ENCODE assay signal across 16 cellular contexts in the genomic region with DNA sequence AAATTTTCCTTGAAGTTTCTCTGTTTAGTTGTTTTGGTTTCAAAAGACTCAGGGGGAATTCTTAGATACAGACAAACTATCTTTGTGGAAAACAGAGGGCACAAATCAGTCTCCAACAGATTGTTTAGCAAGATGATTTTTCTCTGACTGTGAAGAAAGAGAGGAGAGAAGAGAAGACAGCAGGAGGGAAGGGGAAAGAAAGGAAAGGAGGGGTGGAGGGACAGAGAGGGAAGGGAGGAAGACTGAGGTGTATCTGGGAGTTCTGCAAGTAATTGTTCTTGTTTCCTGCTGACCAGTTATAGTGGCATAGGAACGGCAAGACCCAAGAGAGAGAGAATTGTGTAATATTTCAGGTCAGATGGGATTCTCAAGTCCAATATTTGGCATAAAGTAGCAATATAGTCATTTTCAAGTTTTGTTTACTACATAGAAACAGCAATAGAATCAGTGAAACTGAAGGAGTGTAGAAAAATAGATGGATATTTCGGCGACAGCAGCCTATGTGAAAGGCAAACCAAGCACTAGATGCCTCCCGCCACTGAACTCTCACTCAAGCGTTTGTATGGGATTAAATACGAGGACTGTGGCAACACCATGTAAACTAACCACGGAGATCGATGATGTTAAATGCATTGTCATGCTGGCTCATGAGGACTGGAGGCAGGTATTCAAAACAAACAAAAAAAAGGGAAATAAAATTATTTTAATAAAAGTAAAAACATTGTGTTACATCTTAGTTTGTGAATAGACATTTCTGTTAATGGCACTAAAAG.
"Had no signal": no experiment of that assay in that cellular context is flagged by ENCODE, and none has a peak within 500 bp of the region (broad histone marks: within the 10 kb centered on the region; RNA-seq: fewer than 3 reads in every experiment).

No MANE protein-coding gene starts in this region.

- H3K27me3 Mint-ChIP-seq: natural killer cell treated with Interleukin-12 subunit alpha and Interleukin-12 subunit beta and Interleukin-15 and Interleukin-18, amount 100 ng/mL, for 72 hours had no signal

- H3K9me3 Mint-ChIP-seq: activated naive CD4-positive, alpha-beta T cell treated with anti-CD3 and anti-CD28 coated beads for 36 hours; T-helper 2 cell treated with Interferon-gamma antibody and Interleukin-4, amounts not matched to agents 5 μg/mL and 100 μg/mL, for 36 hours had no signal

- H3K9me3 ChIP-seq: gastroesophageal sphincter, heart right ventricle, left ventricle myocardium inferior, right lobe of liver, tibial nerve, vagina had no signal

- H3K27ac Mint-ChIP-seq: activated naive CD4-positive, alpha-beta T cell treated with anti-CD3 and anti-CD28 coated beads for 36 hours; natural killer cell treated with Interleukin-12 subunit alpha and Interleukin-12 subunit beta and Interleukin-15 and Interleukin-18, amount 100 ng/mL, for 72 hours; T-helper 2 cell treated with Interferon-gamma antibody and Interleukin-4, amounts not matched to agents 5 μg/mL and 100 μg/mL, for 36 hours had no signal

- H3K36me3 ChIP-seq: cardiac muscle cell, gastroesophageal sphincter, heart right ventricle, left ventricle myocardium inferior, right lobe of liver, tibial nerve, vagina had no signal

- H3K4me1 ChIP-seq: gastroesophageal sphincter, heart right ventricle, left ventricle myocardium inferior, right lobe of liver, tibial nerve, vagina had no signal

- H3K27me3 ChIP-seq: cardiac muscle cell, gastroesophageal sphincter, heart right ventricle, right lobe of liver, tibial nerve, vagina had no signal

- H3K4me3 Mint-ChIP-seq: activated naive CD4-positive, alpha-beta T cell treated with anti-CD3 and anti-CD28 coated beads for 36 hours; natural killer cell treated with Interleukin-12 subunit alpha and Interleukin-12 subunit beta and Interleukin-15 and Interleukin-18, amount 100 ng/mL, for 72 hours; T-helper 2 cell treated with Interferon-gamma antibody and Interleukin-4, amounts not matched to agents 5 μg/mL and 100 μg/mL, for 36 hours had no signal

- H3K4me3 ChIP-seq: cardiac muscle cell, gastroesophageal sphincter, heart right ventricle, left ventricle myocardium inferior, right lobe of liver, smooth muscle cell, tibial nerve, vagina had no signal

- H3K4me2 ChIP-seq: smooth muscle cell had no signal

- DNase-seq: activated CD4-positive, alpha-beta T cell treated with anti-CD3 and anti-CD28 coated beads, Interleukin-2, amount 50 U/mL, for 1 hour; activated naive CD4-positive, alpha-beta T cell treated with anti-CD3 and anti-CD28 coated beads for 36 hours; heart right ventricle; left ventricle myocardium inferior; right lobe of liver; stimulated activated CD4-positive, alpha-beta T cell treated with anti-CD3 and anti-CD28 coated beads, Interleukin-4, amount 100 ng/mL, for 4 hours; stimulated activated CD8-positive, alpha-beta memory T cell treated with anti-CD3 and anti-CD28 coated beads, Interleukin-4, amount 100 ng/mL, for 48 hours; stimulated activated naive CD4-positive, alpha-beta T cell treated with Interleukin-2 at 50 U/mL for 16 hours; substantia nigra had no signal

- ATAC-seq: gastroesophageal sphincter; heart right ventricle; natural killer cell treated with Interleukin-12 subunit alpha and Interleukin-12 subunit beta and Interleukin-15 and Interleukin-18, amount 100 ng/mL, for 72 hours; right lobe of liver had no signal

- H3K36me3 Mint-ChIP-seq: natural killer cell treated with Interleukin-12 subunit alpha and Interleukin-12 subunit beta and Interleukin-15 and Interleukin-18, amount 100 ng/mL, for 72 hours had no signal

- H3K27ac ChIP-seq: cardiac muscle cell, gastroesophageal sphincter, heart right ventricle, left ventricle myocardium inferior, right lobe of liver, tibial nerve, vagina had no signal
